Comparison of ENCODE assay signal across 1 cellular context in the genomic region with DNA sequence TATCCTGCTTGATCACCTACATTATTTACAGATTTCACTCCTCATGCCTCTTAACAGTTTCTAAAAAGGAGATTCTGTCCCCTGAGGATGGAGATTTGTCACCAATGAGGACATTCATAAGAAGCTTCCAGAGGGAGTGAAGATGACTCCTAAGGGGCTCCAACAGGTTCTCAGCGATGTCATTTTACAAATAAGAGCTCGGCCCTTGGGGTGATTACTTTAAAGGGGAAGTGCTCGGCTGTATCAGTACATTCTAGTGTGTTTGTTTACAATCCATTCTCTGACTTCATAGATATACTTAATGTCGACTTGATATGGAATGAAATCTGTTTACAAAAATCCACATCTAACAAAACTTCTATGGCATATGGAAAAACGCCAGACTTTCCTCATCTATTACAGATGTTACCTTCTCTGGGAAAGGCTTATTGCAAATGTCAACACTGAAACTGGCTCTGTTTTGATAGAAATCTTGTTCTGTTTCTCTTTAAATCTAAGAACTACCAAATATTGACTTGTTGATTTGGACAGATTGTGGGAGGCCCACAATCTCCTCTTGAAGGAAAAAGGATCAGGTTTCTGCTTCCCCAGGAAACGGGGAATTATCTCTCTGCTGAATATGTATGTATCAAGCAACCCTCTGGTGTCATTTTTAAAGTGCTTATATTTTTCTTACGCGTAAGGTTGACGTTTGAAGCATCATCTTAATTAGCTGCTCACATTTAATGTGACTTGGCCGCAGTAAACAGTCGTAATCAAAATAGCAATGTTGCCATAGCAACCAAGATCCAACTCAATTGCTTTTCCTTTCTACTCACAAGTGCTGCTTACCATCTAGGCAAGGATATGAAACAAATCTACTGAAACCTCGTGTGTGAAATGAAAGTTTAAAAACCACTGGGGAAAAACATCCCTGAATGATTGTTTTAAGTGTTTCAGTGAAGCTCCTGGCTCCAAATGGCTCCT.
TF ChIP-seq lines count a peak whose summit lies in the region.

No MANE protein-coding gene starts in this region.

TF ChIP-seq in HEK293, 187 proteins besides CTCF, POLR2A, EP300 and RAD21 (continued from another document and continues in another):
- TF ChIP-seq, protein P1, sequence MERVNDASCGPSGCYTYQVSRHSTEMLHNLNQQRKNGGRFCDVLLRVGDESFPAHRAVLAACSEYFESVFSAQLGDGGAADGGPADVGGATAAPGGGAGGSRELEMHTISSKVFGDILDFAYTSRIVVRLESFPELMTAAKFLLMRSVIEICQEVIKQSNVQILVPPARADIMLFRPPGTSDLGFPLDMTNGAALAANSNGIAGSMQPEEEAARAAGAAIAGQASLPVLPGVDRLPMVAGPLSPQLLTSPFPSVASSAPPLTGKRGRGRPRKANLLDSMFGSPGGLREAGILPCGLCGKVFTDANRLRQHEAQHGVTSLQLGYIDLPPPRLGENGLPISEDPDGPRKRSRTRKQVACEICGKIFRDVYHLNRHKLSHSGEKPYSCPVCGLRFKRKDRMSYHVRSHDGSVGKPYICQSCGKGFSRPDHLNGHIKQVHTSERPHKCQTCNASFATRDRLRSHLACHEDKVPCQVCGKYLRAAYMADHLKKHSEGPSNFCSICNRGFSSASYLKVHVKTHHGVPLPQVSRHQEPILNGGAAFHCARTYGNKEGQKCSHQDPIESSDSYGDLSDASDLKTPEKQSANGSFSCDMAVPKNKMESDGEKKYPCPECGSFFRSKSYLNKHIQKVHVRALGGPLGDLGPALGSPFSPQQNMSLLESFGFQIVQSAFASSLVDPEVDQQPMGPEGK (tag by site-specific recombination; IDR thresholded peaks at IDR 0.05), result no peak
- TF ChIP-seq, protein P2, sequence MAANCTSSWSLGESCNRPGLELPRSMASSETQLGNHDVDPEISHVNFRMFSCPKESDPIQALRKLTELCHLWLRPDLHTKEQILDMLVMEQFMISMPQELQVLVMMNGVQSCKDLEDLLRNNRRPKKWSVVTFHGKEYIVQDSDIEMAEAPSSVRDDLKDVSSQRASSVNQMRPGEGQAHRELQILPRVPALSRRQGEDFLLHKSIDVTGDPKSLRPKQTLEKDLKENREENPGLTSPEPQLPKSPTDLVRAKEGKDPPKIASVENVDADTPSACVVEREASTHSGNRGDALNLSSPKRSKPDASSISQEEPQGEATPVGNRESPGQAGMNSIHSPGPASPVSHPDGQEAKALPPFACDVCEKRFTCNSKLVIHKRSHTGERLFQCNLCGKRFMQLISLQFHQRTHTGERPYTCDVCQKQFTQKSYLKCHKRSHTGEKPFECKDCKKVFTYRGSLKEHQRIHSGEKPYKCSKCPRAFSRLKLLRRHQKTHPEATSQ (tag by site-specific recombination; IDR thresholded peaks at IDR 0.05), result no peak
- TF ChIP-seq, protein P3, sequence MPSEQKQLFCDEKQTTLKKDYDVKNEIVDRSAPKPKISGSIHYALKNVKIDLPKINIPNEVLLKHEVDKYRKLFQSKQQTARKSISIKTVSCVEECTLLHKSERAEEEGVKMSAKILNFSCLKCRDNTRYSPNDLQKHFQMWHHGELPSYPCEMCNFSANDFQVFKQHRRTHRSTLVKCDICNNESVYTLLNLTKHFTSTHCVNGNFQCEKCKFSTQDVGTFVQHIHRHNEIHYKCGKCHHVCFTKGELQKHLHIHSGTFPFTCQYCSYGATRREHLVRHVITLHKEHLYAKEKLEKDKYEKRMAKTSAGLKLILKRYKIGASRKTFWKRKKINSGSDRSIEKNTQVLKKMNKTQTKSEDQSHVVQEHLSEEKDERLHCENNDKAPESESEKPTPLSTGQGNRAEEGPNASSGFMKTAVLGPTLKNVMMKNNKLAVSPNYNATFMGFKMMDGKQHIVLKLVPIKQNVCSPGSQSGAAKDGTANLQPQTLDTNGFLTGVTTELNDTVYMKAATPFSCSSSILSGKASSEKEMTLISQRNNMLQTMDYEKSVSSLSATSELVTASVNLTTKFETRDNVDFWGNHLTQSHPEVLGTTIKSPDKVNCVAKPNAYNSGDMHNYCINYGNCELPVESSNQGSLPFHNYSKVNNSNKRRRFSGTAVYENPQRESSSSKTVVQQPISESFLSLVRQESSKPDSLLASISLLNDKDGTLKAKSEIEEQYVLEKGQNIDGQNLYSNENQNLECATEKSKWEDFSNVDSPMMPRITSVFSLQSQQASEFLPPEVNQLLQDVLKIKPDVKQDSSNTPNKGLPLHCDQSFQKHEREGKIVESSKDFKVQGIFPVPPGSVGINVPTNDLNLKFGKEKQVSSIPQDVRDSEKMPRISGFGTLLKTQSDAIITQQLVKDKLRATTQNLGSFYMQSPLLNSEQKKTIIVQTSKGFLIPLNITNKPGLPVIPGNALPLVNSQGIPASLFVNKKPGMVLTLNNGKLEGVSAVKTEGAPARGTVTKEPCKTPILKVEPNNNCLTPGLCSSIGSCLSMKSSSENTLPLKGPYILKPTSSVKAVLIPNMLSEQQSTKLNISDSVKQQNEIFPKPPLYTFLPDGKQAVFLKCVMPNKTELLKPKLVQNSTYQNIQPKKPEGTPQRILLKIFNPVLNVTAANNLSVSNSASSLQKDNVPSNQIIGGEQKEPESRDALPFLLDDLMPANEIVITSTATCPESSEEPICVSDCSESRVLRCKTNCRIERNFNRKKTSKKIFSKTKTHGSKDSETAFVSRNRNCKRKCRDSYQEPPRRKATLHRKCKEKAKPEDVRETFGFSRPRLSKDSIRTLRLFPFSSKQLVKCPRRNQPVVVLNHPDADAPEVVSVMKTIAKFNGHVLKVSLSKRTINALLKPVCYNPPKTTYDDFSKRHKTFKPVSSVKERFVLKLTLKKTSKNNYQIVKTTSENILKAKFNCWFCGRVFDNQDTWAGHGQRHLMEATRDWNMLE (tag by site-specific recombination; conservative IDR thresholded peaks at IDR 0.05; ENCODE audit: low read depth), result no peak
- 0 out of 2 replicates have a peak, but pooled peaks have one; percentile 23 for TF ChIP-seq KLF10 (tag by site-specific recombination; IDR thresholded peaks at IDR 0.05)
- TF ChIP-seq ZNF830 (tag by site-specific recombination; IDR thresholded peaks at IDR 0.05; ENCODE audit: low read depth), result no peak
- TF ChIP-seq ZNF423 (tag by site-specific recombination; IDR thresholded peaks at IDR 0.05), result no peak
- TF ChIP-seq ZNF394 (tag by site-specific recombination; IDR thresholded peaks at IDR 0.05; ENCODE audit: borderline replicate concordance), result no peak
- TF ChIP-seq SCRT2 (tag by site-specific recombination; IDR thresholded peaks at IDR 0.05), result peak; percentile 82
- TF ChIP-seq OSR2 (tag by site-specific recombination; IDR thresholded peaks at IDR 0.05), result peak; percentile 72
- no peak for TF ChIP-seq ZNF521 (tag by site-specific recombination; IDR thresholded peaks at IDR 0.05)
- no peak for TF ChIP-seq ZNF596 (tag by site-specific recombination; IDR thresholded peaks at IDR 0.05)
- TF ChIP-seq ZBTB21 (tag by site-specific recombination; IDR thresholded peaks at IDR 0.05), result no peak
- TF ChIP-seq ZNF670 (tag by site-specific recombination; IDR thresholded peaks at IDR 0.05; ENCODE audit: low read depth), result no peak
- TF ChIP-seq, protein P4, sequence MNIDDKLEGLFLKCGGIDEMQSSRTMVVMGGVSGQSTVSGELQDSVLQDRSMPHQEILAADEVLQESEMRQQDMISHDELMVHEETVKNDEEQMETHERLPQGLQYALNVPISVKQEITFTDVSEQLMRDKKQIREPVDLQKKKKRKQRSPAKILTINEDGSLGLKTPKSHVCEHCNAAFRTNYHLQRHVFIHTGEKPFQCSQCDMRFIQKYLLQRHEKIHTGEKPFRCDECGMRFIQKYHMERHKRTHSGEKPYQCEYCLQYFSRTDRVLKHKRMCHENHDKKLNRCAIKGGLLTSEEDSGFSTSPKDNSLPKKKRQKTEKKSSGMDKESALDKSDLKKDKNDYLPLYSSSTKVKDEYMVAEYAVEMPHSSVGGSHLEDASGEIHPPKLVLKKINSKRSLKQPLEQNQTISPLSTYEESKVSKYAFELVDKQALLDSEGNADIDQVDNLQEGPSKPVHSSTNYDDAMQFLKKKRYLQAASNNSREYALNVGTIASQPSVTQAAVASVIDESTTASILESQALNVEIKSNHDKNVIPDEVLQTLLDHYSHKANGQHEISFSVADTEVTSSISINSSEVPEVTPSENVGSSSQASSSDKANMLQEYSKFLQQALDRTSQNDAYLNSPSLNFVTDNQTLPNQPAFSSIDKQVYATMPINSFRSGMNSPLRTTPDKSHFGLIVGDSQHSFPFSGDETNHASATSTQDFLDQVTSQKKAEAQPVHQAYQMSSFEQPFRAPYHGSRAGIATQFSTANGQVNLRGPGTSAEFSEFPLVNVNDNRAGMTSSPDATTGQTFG (tag by site-specific recombination; IDR thresholded peaks at IDR 0.05; ENCODE audit: borderline replicate concordance), result no peak
- no peak for TF ChIP-seq ZNF658 (tag by site-specific recombination; IDR thresholded peaks at IDR 0.05)
- no peak for TF ChIP-seq SCRT1 (tag by site-specific recombination; IDR thresholded peaks at IDR 0.05; ENCODE audit: borderline replicate concordance)
- peak; percentile 68 for TF ChIP-seq WT1 (tag by site-specific recombination; IDR thresholded peaks at IDR 0.05)
- TF ChIP-seq ZNF768 (tag by site-specific recombination; IDR thresholded peaks at IDR 0.05), result no peak
- no peak for TF ChIP-seq ZNF530 (tag by site-specific recombination; IDR thresholded peaks at IDR 0.05; ENCODE audit: low read depth)
- TF ChIP-seq ZNF510 (tag by site-specific recombination; IDR thresholded peaks at IDR 0.05; ENCODE audit: insufficient replicate concordance), result no peak
- peak; percentile 21; the same call in 1 of the 2 replicates for TF ChIP-seq ZXDB (tag by site-specific recombination; IDR thresholded peaks at IDR 0.05)
- TF ChIP-seq, protein P5, sequence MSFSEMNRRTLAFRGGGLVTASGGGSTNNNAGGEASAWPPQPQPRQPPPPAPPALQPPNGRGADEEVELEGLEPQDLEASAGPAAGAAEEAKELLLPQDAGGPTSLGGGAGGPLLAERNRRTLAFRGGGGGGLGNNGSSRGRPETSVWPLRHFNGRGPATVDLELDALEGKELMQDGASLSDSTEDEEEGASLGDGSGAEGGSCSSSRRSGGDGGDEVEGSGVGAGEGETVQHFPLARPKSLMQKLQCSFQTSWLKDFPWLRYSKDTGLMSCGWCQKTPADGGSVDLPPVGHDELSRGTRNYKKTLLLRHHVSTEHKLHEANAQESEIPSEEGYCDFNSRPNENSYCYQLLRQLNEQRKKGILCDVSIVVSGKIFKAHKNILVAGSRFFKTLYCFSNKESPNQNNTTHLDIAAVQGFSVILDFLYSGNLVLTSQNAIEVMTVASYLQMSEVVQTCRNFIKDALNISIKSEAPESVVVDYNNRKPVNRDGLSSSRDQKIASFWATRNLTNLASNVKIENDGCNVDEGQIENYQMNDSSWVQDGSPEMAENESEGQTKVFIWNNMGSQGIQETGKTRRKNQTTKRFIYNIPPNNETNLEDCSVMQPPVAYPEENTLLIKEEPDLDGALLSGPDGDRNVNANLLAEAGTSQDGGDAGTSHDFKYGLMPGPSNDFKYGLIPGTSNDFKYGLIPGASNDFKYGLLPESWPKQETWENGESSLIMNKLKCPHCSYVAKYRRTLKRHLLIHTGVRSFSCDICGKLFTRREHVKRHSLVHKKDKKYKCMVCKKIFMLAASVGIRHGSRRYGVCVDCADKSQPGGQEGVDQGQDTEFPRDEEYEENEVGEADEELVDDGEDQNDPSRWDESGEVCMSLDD (tag by site-specific recombination; IDR thresholded peaks at IDR 0.05), result no peak
- TF ChIP-seq OVOL3 (tag by site-specific recombination; IDR thresholded peaks at IDR 0.05), result no peak
- no peak for TF ChIP-seq SP3 (tag by site-specific recombination; IDR thresholded peaks at IDR 0.05)
- no peak for TF ChIP-seq ZNF10 (tag by site-specific recombination; IDR thresholded peaks at IDR 0.05)
- no peak for TF ChIP-seq ZNF138 (tag by site-specific recombination; IDR thresholded peaks at IDR 0.05; ENCODE audit: borderline replicate concordance)
- no peak for TF ChIP-seq TRIM28 (IDR thresholded peaks at IDR 0.05; ENCODE audit: borderline replicate concordance, low read length)
- no peak for TF ChIP-seq ZNF501 (tag by site-specific recombination; IDR thresholded peaks at IDR 0.05)
- no peak for TF ChIP-seq ZNF561 (tag by site-specific recombination; IDR thresholded peaks at IDR 0.05; ENCODE audit: borderline replicate concordance)
- TF ChIP-seq, protein P6, sequence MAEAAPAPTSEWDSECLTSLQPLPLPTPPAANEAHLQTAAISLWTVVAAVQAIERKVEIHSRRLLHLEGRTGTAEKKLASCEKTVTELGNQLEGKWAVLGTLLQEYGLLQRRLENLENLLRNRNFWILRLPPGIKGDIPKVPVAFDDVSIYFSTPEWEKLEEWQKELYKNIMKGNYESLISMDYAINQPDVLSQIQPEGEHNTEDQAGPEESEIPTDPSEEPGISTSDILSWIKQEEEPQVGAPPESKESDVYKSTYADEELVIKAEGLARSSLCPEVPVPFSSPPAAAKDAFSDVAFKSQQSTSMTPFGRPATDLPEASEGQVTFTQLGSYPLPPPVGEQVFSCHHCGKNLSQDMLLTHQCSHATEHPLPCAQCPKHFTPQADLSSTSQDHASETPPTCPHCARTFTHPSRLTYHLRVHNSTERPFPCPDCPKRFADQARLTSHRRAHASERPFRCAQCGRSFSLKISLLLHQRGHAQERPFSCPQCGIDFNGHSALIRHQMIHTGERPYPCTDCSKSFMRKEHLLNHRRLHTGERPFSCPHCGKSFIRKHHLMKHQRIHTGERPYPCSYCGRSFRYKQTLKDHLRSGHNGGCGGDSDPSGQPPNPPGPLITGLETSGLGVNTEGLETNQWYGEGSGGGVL (tag by site-specific recombination; IDR thresholded peaks at IDR 0.05), result no peak
- TF ChIP-seq ZNF341 (tag by site-specific recombination; IDR thresholded peaks at IDR 0.05; ENCODE audit: low read depth), result no peak
- TF ChIP-seq, protein P7, sequence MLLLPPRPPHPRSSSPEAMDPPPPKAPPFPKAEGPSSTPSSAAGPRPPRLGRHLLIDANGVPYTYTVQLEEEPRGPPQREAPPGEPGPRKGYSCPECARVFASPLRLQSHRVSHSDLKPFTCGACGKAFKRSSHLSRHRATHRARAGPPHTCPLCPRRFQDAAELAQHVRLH (tag by site-specific recombination; IDR thresholded peaks at IDR 0.05), result no peak
- TF ChIP-seq FEZF1 (tag by site-specific recombination; IDR thresholded peaks at IDR 0.05), result 0 out of 2 replicates have a peak, but pooled peaks have one; percentile 18
- TF ChIP-seq ZNF132 (tag by site-specific recombination; IDR thresholded peaks at IDR 0.05; ENCODE audit: borderline replicate concordance), result no peak
- TF ChIP-seq, protein P8, sequence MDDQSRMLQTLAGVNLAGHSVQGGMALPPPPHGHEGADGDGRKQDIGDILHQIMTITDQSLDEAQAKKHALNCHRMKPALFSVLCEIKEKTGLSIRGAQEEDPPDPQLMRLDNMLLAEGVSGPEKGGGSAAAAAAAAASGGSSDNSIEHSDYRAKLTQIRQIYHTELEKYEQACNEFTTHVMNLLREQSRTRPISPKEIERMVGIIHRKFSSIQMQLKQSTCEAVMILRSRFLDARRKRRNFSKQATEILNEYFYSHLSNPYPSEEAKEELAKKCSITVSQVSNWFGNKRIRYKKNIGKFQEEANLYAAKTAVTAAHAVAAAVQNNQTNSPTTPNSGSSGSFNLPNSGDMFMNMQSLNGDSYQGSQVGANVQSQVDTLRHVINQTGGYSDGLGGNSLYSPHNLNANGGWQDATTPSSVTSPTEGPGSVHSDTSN (CRISPR knock-in tag; IDR thresholded peaks at IDR 0.05), result no peak
- no peak for TF ChIP-seq ZNF366 (tag by site-specific recombination; conservative IDR thresholded peaks at IDR 0.05)
- TF ChIP-seq ZNF777 (tag by site-specific recombination; IDR thresholded peaks at IDR 0.05; ENCODE audit: borderline replicate concordance), result no peak
- no peak for TF ChIP-seq ZNF16 (tag by site-specific recombination; IDR thresholded peaks at IDR 0.05; ENCODE audit: low read depth)
- TF ChIP-seq ZNF585B (tag by site-specific recombination; IDR thresholded peaks at IDR 0.05), result no peak
- no peak for TF ChIP-seq ZNF426 (tag by site-specific recombination; IDR thresholded peaks at IDR 0.05)
- no peak for TF ChIP-seq YY2 (tag by site-specific recombination; IDR thresholded peaks at IDR 0.05)
- TF ChIP-seq ZNF560 (tag by site-specific recombination; IDR thresholded peaks at IDR 0.05; ENCODE audit: borderline replicate concordance), result no peak
- TF ChIP-seq ZNF624 (tag by site-specific recombination; IDR thresholded peaks at IDR 0.05), result no peak
- no peak for TF ChIP-seq KLF1 (tag by site-specific recombination; IDR thresholded peaks at IDR 0.05)
